Comparison of ENCODE assay signal across 23 cellular contexts in genomic region chr18:9696701-9697100, GRCh38. TPM values are rescaled to one million over a fixed set of nuclear protein-coding genes. Genes with fewer than 3 reads are reported as not detected.
A peak's percentile ranks its signal among the peaks of the same experiment; 100 is the strongest.
DNase-seq lines count a peak whose midpoint lies in the region; ATAC-seq, FAIRE-seq and TF ChIP-seq lines count a peak whose summit lies in the region.
"Had no signal": no experiment of that assay in that cellular context is flagged by ENCODE, and none has a peak within 500 bp of the region (broad histone marks: within the 10 kb centered on the region; RNA-seq: fewer than 3 reads in every experiment).

No MANE protein-coding gene starts in this region.

- no peak for TF ChIP-seq POLR2A in esophagus muscularis mucosa (IDR thresholded peaks at IDR 0.05; ENCODE audit: low read depth)

- no peak overlapping the region for H3K18ac ChIP-seq in mesenchymal stem cell (ENCODE audit: low read depth in 1 of 2, low read length in 2 of 2)

- FAIRE-seq in pancreas (lab: Jason Lieb, UNC): no peak

- H4K8ac ChIP-seq in mesenchymal stem cell (ENCODE audit: low read length): no peak overlapping the region

- peak overlapping the region; percentile 62 for H3K9ac ChIP-seq in mesenchymal stem cell (ENCODE audit: low read length)

- no peak overlapping the region for H3K14ac ChIP-seq in mesenchymal stem cell (ENCODE audit: low read length in 2 of 2)

- no peak overlapping the region for H2BK12ac ChIP-seq in mesenchymal stem cell (ENCODE audit: low read length in 2 of 2)

- no peaks in the 10 kb centered on the region for H3K9me3 Mint-ChIP-seq in type B pancreatic cell
- H3K9me3 Mint-ChIP-seq: H9 had no signal

- no peak overlapping the region for H2BK15ac ChIP-seq in mesenchymal stem cell (ENCODE audit: low read depth, poor library complexity, severe bottlenecking)

- H3K4me1 ChIP-seq in esophagus muscularis mucosa (no peaks in the 10 kb centered on the region), mesenchymal stem cell (ENCODE audit: control insufficient read depth, insufficient read depth, low read depth, low read length) (no peaks in the 10 kb centered on the region), pancreas (no peaks in the 10 kb centered on the region)
- H3K4me1 ChIP-seq: Peyer's patch had no signal

- H3K27me3 ChIP-seq in esophagus muscularis mucosa (no peaks in the 10 kb centered on the region), mesenchymal stem cell (ENCODE audit: control insufficient read depth in 1 of 2, insufficient read depth in 1 of 2, low read length in 2 of 2) (no peaks in the 10 kb centered on the region), pancreas (no peaks in the 10 kb centered on the region)
- H3K27me3 ChIP-seq: MG63, Peyer's patch had no signal

- no peak overlapping the region for H2BK120ac ChIP-seq in mesenchymal stem cell (ENCODE audit: low read depth, low read length)

- H3K27ac ChIP-seq in esophagus muscularis mucosa (replicated peaks in 1 of 4): no peak overlapping the region
- no peak overlapping the region for H3K27ac ChIP-seq in mesenchymal stem cell (ENCODE audit: low read length, poor library complexity, severe bottlenecking)
- no peak overlapping the region for H3K27ac ChIP-seq in pancreas
- H3K27ac ChIP-seq: 22Rv1, Peyer's patch had no signal

- peaks cover 11% of the 10 kb centered on the region for H3K4me1 Mint-ChIP-seq in type B pancreatic cell (ENCODE audit: unreplicated experiment)

- no peak overlapping the region for H2AK5ac ChIP-seq in mesenchymal stem cell (ENCODE audit: low read length, severe bottlenecking)

- no peak overlapping the region for H3K4me3 ChIP-seq in esophagus muscularis mucosa
- peak overlapping the region in 1 of 2 experiments; percentile 61 for H3K4me3 ChIP-seq in mesenchymal stem cell (ENCODE audit: insufficient read depth in 1 of 2, low read depth in 1 of 2, low read length in 2 of 2)
- H3K4me3 ChIP-seq in pancreas: no peak overlapping the region
- H3K4me3 ChIP-seq: MG63, Peyer's patch had no signal

- TF ChIP-seq CTCF in esophagus muscularis mucosa (IDR thresholded peaks at IDR 0.05) (no peak), type B pancreatic cell (conservative IDR thresholded peaks at IDR 0.05) (no peak), pancreas (IDR thresholded peaks at IDR 0.05) (no peak)

- 89% methylated on average over 1 of the region's 1 CpG for WGBS in esophagus muscularis mucosa
- 60% methylated on average over 1 of the region's 1 CpG for WGBS in mesenchymal stem cell
- WGBS in pancreas, 2 donors: 83 to 89% methylated on average over 1 of the region's 1 CpG

- no peak overlapping the region for H3K4me2 ChIP-seq in mesenchymal stem cell (ENCODE audit: low read length, poor library complexity, severe bottlenecking)

- H3K27me3 Mint-ChIP-seq in type B pancreatic cell: peaks cover 4% of the 10 kb centered on the region

- no peak for ATAC-seq in pancreas
- ATAC-seq in HG03039 (IDR thresholded peaks at IDR 0.05; ENCODE audit: unreplicated experiment): no peak

- H2BK5ac ChIP-seq in mesenchymal stem cell (ENCODE audit: low read depth, low read length, poor library complexity, severe bottlenecking): no peak overlapping the region

- H4K91ac ChIP-seq in mesenchymal stem cell (ENCODE audit: low read length): no peak overlapping the region

- no peak overlapping the region for H3K27ac Mint-ChIP-seq in type B pancreatic cell
- H3K27ac Mint-ChIP-seq: H9 had no signal

- no peak overlapping the region for H3K23ac ChIP-seq in mesenchymal stem cell (ENCODE audit: low read length in 2 of 2)

- TF ChIP-seq EP300 in esophagus muscularis mucosa (IDR thresholded peaks at IDR 0.05): no peak

- H3K36me3 Mint-ChIP-seq in type B pancreatic cell: no peaks in the 10 kb centered on the region
- H3K36me3 Mint-ChIP-seq: CD14-positive monocyte had no signal

- no peaks in the 10 kb centered on the region for H3K79me1 ChIP-seq in mesenchymal stem cell (replicated peaks; ENCODE audit: low read length, poor library complexity, severe bottlenecking)

- no peak overlapping the region for H3K4me3 Mint-ChIP-seq in type B pancreatic cell
- H3K4me3 Mint-ChIP-seq: CD14-positive monocyte, H9 had no signal

- no peaks in the 10 kb centered on the region for H3K36me3 ChIP-seq in esophagus muscularis mucosa
- no peaks in the 10 kb centered on the region for H3K36me3 ChIP-seq in mesenchymal stem cell (ENCODE audit: control insufficient read depth in 1 of 2, insufficient read depth in 2 of 2, low read depth in 1 of 2, low read length in 2 of 2)
- H3K36me3 ChIP-seq in pancreas: no peaks in the 10 kb centered on the region
- H3K36me3 ChIP-seq: MG63, Peyer's patch had no signal

- H2AFZ ChIP-seq in mesenchymal stem cell (ENCODE audit: low read depth, low read length): no peak overlapping the region

- peak; percentile 13 for DNase-seq in activated CD8-positive, alpha-beta memory T cell treated with anti-CD3 and anti-CD28 coated beads for 24 hours
- DNase-seq in activated CD8-positive, alpha-beta memory T cell treated with anti-CD3 and anti-CD28 coated beads, Interleukin-2, amount 50 U/mL, for 4 hours: no peak
- DNase-seq in esophagus muscularis mucosa (ENCODE audit: extremely low spot score) (peak; percentile 10), mesenchymal stem cell (no peak), type B pancreatic cell (ENCODE audit: extremely low spot score, unreplicated experiment) (peak; percentile 4), pancreas (no peak), hypothalamus (lab: John Stamatoyannopoulos, UW) (no peak)
- DNase-seq: COR-L47, DMS 273 treated with DMSO at 0.1 percent for 48 hours, DND-41, H9, IMR-90, Kasumi-1, MG63, NCI-H1048, NCI-H146, NCI-H2029 treated with DMSO at 0.1 percent for 48 hours, NCI-H446 treated with DMSO at 0.1 percent for 48 hours, NCI-H69, Peyer's patch had no signal

- intact Hi-C loops in esophagus muscularis mucosa (cut with DNase I) (no loop called here), pancreas (cut with DNase I) (no loop called here)

- no peak overlapping the region for H3K4ac ChIP-seq in mesenchymal stem cell (ENCODE audit: low read depth in 1 of 2, low read length in 2 of 2)

- H3K9me3 ChIP-seq in esophagus muscularis mucosa (no peaks in the 10 kb centered on the region), mesenchymal stem cell (ENCODE audit: control insufficient read depth, low read length) (no peaks in the 10 kb centered on the region), pancreas (no peaks in the 10 kb centered on the region)
- H3K9me3 ChIP-seq: MG63, Peyer's patch had no signal

RNA-seq across cellular contexts. Expression of gene RAB31, which starts 11.4 kb away (rescaled TPM):
- total RNA-seq in esophagus muscularis mucosa (100 to 1,000 TPM in 2 of 4 donors, 10 to 100 TPM in 2; 94.0 to 145 (median 107) TPM), type B pancreatic cell (ENCODE audit: low replicate concordance) (8.9 and 19.7 TPM in 2 replicates), pancreas (10 to 100 TPM in 2 of 6 donors, 1 to 10 TPM in 4; 1.4 to 28.2 (median 5.5) TPM)
- 128 TPM for polyA plus RNA-seq in mesenchymal stem cell (2013, experiment 1 of 2)
- polyA plus RNA-seq in mesenchymal stem cell (2013, experiment 2 of 2): 128 TPM
- 1 to 10 TPM; 3.2 to 4.2 TPM for polyA plus RNA-seq in pancreas

Comparison
In these comparisons a context has a peak if more than half of its experiments do, and no peak if none do; other contexts are left out.
1. DNase-seq: peak in activated CD8-positive, alpha-beta memory T cell treated with anti-CD3 and anti-CD28 coated beads for 24 hours (single experiment), esophagus muscularis mucosa (single experiment) and type B pancreatic cell (single experiment); none in activated CD8-positive, alpha-beta memory T cell treated with anti-CD3 and anti-CD28 coated beads, Interleukin-2, amount 50 U/mL, for 4 hours (single experiment), mesenchymal stem cell (single experiment), pancreas (0 of 6) and hypothalamus (0 of 51).